In the genomic region with DNA sequence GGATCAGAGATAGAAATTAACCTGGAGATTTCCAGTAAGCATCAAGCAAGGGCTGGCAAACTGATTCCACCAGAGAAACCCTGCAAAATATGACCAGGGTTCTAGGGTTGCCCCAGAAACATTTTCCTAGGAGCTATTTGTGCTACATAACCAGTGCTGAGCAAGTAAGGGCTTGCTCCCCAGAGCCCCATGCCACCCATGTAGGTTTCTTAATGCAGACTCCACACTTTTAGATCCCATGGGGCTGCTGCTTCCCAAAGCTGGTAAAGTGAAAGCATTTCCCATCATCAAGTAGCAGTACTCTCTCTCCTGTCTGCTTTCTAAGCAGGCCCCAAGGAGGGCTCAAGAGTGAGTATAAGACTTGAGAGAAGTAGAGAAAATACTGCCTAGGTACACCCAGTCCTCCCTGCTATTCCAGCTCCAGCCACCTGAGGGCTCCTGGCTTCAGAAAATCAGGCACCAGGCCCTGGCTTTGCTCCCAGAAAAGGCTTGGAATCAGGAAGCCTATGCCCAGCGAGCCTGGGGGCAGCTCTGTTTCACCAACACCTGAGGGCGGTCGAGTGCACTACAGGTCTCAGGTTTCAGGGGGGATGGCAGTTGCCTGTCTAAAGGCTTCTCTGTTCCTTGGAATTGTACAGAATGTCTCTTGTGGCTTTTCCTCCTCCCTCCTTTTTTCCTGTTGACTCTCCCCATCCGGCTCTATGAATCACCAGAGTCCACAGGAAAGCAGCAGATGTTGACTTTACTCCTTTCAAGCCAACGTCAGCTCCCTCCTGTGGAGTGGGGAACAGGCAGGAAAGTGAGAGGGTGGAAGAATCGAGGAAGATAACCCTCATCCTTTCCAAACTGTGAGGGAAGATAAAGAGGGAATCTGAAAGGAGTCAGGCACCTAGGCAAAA, we compare ENCODE assay signal across 8 cellular contexts. TPM values are rescaled to one million over a fixed set of nuclear protein-coding genes. Genes with fewer than 3 reads are reported as not detected.
DNase-seq lines count a peak whose midpoint lies in the region; ATAC-seq and TF ChIP-seq lines count a peak whose summit lies in the region.

No MANE protein-coding gene starts in this region.

- H3K4me1 ChIP-seq in right lobe of liver = peaks cover 0 to 12% (median 3%) of the 10 kb centered on the region in 4 donors

- peak; percentile 91 to 95 (median 93) for TF ChIP-seq CTCF in right lobe of liver (IDR thresholded peaks at IDR 0.05)

- H3K36me3 Mint-ChIP-seq in activated CD4-positive, alpha-beta memory T cell treated with anti-CD3 and anti-CD28 coated beads for 36 hours = no peaks in the 10 kb centered on the region

- H3K4me3 ChIP-seq in right lobe of liver = peak overlapping the region in 1 of 3 donors; percentile 18

- H3K27me3 Mint-ChIP-seq in activated CD4-positive, alpha-beta memory T cell treated with anti-CD3 and anti-CD28 coated beads for 36 hours = no peaks in the 10 kb centered on the region

- CTCF ChIA-PET in activated CD4-positive, alpha-beta memory T cell treated with anti-CD3 and anti-CD28 coated beads for 36 hours (lab: Charles Lee) = interaction anchor here (0.6 to 3.6 kb wide), 28 partner anchors 9 to 146 kb away, joined by 3 to 35 read pairs (median 4); partner anchors contain the start of genes HJV, ITGA10, LIX1L and NUDT17

- no peaks in the 10 kb centered on the region for H3K9me3 Mint-ChIP-seq in activated CD4-positive, alpha-beta memory T cell treated with anti-CD3 and anti-CD28 coated beads for 36 hours

- H3K27me3 ChIP-seq in right lobe of liver = no peaks in the 10 kb centered on the region

- ATAC-seq in HG03175 (IDR thresholded peaks at IDR 0.05; ENCODE audit: unreplicated experiment) (peak; percentile 52), right lobe of liver (peak; percentile 91 to 97 (median 96)), HG03520 (IDR thresholded peaks at IDR 0.05; ENCODE audit: unreplicated experiment) (no peak)

- peak overlapping the region; percentile 46 to 69 (median 64) for H3K27ac ChIP-seq in right lobe of liver

- TF ChIP-seq POLR2A in right lobe of liver (IDR thresholded peaks at IDR 0.05) = peak; percentile 37

- no peaks in the 10 kb centered on the region for H3K36me3 ChIP-seq in right lobe of liver

- POLR2A ChIA-PET in activated CD4-positive, alpha-beta memory T cell treated with anti-CD3 and anti-CD28 coated beads for 36 hours (lab: Charles Lee) = interaction anchor here (1.8 kb wide), 1 partner anchor 32 kb away, joined by 4 read pairs; no protein-coding TSS in a partner anchor

- no peak overlapping the region for H3K4me3 Mint-ChIP-seq in activated CD4-positive, alpha-beta memory T cell treated with anti-CD3 and anti-CD28 coated beads for 36 hours

- intact Hi-C loops in activated CD4-positive, alpha-beta memory T cell treated with anti-CD3 and anti-CD28 coated beads for 36 hours (cut with micrococcal nuclease) = loop anchor here (1.0 kb wide), 1 partner anchor 121 kb away; no protein-coding TSS in a partner anchor
- intact Hi-C loops in right lobe of liver (cut with DNase I) = no loop called here

- H3K27ac Mint-ChIP-seq in activated CD4-positive, alpha-beta memory T cell treated with anti-CD3 and anti-CD28 coated beads for 36 hours = no peak overlapping the region

- H3K9me3 ChIP-seq in right lobe of liver = no peaks in the 10 kb centered on the region

- WGBS in right lobe of liver (ENCODE audit: insufficient coverage, low coverage, low lambda C conversion rate, missing lambda C conversion rate) = 0% methylated on average over 6 of the region's 6 CpGs

- H3K4me1 Mint-ChIP-seq in activated CD4-positive, alpha-beta memory T cell treated with anti-CD3 and anti-CD28 coated beads for 36 hours (ENCODE audit: low read depth) = peaks cover 1% of the 10 kb centered on the region

- DNase-seq in CD1c-positive myeloid dendritic cell (ENCODE audit: extremely low spot score) (peak; percentile 74), NCI-H526 (lab: John Stamatoyannopoulos, UW) (peak; percentile 99 to 100), right lobe of liver (peak; percentile 87 to 94 (median 91))
- DNase-seq in activated CD4-positive, alpha-beta memory T cell treated with anti-CD3 and anti-CD28 coated beads for 36 hours = peak; percentile 74
- peak; percentile 30 for DNase-seq in effector CD8-positive, alpha-beta T cell (lab: John Stamatoyannopoulos, UW)
- peak; percentile 45 to 55 for DNase-seq in stimulated activated CD4-positive, alpha-beta T cell treated with anti-CD3 and anti-CD28 coated beads, Interleukin-2, amount 100 ng/mL, for 48 hours

RNA-seq across cellular contexts. Expression of gene ANKRD35, which starts 6.2 kb away (rescaled TPM):
- under 1 TPM; 0.24 to 0.36 TPM for total RNA-seq in activated CD4-positive, alpha-beta memory T cell treated with anti-CD3 and anti-CD28 coated beads for 36 hours
- total RNA-seq in right lobe of liver = 1 to 10 TPM; 1.1 to 2.5 (median 1.6) TPM

RNA-seq across cellular contexts. Expression of gene ITGA10, which starts 18.0 kb away (rescaled TPM):
- 1 to 10 TPM; 1.0 to 1.1 TPM for total RNA-seq in activated CD4-positive, alpha-beta memory T cell treated with anti-CD3 and anti-CD28 coated beads for 36 hours
- 1 to 10 TPM in 3 of 6 experiments, under 1 TPM in 3; 0.50 to 2.3 (median 0.85) TPM for total RNA-seq in right lobe of liver

RNA-seq across cellular contexts. Expression of gene PEX11B, which starts 26.7 kb away (rescaled TPM):
- total RNA-seq in activated CD4-positive, alpha-beta memory T cell treated with anti-CD3 and anti-CD28 coated beads for 36 hours = 10 to 100 TPM; 22.8 to 25.6 TPM
- total RNA-seq in right lobe of liver = 10 to 100 TPM; 12.3 to 23.0 (median 15.2) TPM

RNA-seq across cellular contexts. Expression of gene PIAS3, which starts 33.0 kb away (rescaled TPM):
- 10 to 100 TPM; 17.8 to 17.9 TPM for total RNA-seq in activated CD4-positive, alpha-beta memory T cell treated with anti-CD3 and anti-CD28 coated beads for 36 hours
- 1 to 10 TPM; 5.5 to 8.9 (median 6.7) TPM for total RNA-seq in right lobe of liver

RNA-seq across cellular contexts. Expression of gene RBM8A, which starts 35.4 kb away (rescaled TPM):
- 100 to 1,000 TPM; 275 to 277 TPM for total RNA-seq in activated CD4-positive, alpha-beta memory T cell treated with anti-CD3 and anti-CD28 coated beads for 36 hours
- 10 to 100 TPM; 41.1 to 68.4 (median 56.3) TPM for total RNA-seq in right lobe of liver

Comparison
In these comparisons a context has a peak if more than half of its experiments do, and no peak if none do; other contexts are left out.
1. DNase-seq: peak in every context shown above with its lines; median percentile 100 in NCI-H526; 91 in right lobe of liver; 74 in CD1c-positive myeloid dendritic cell; 74 in activated CD4-positive, alpha-beta memory T cell treated with anti-CD3 and anti-CD28 coated beads for 36 hours; 50 in stimulated activated CD4-positive, alpha-beta T cell treated with anti-CD3 and anti-CD28 coated beads, Interleukin-2, amount 100 ng/mL, for 48 hours; 30 in effector CD8-positive, alpha-beta T cell.